ENCODE assay signal across 8 cellular contexts in the genomic region with DNA sequence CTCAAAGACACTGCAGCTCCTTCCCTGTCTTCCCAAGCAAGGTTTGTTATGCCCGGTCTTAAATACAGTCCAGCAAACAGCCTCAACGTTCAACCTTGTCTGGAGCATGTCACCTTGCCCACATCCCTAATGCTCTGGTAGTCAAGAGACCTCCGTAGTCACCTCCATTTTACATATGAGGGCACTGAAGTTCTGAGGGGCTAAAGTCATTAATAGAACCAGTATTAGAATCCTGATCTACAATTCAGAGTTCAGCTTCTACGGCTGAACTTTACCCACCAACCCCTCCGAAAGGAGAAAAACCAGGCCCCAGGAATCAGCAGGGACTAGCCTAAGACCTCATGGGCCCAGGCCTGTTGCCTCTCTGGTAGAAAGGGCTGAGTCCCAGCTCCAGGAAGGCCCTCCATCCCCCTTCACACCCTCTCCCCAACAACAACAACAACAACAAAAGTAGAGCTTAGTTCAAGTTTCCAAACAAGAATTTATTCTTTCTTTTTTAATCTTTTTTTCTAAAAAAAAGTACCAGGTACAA. TPM values are rescaled to one million over a fixed set of nuclear protein-coding genes. Genes with fewer than 3 reads are reported as not detected.
DNase-seq lines count a peak whose midpoint lies in the region; ATAC-seq, FAIRE-seq and TF ChIP-seq lines count a peak whose summit lies in the region.

No MANE protein-coding gene starts in this region.

- no peak for FAIRE-seq in K562 (lab: Jason Lieb, UNC)

- H3K36me3 ChIP-seq in K562 (ENCODE audit: control insufficient read depth, insufficient read depth, low read length) (peaks cover 57% of the 10 kb centered on the region; the same call in 2 of the 3 replicates), right lobe of liver (peaks cover 0 to 66% (median 16%) of the 10 kb centered on the region in 4 donors), tibial artery (peaks cover 47 to 70% (median 63%) of the 10 kb centered on the region in 3 donors)

- no peaks in the 10 kb centered on the region for H3K9me3 Mint-ChIP-seq in activated T-cell treated with anti-CD3 and anti-CD28 coated beads, Interleukin-2, amount 50 U/mL, for 4 hours

- no peak for DNase-seq in activated T-cell treated with anti-CD3 and anti-CD28 coated beads, Interleukin-2, amount 50 U/mL, for 4 hours
- no peak for DNase-seq in activated T-cell treated with anti-CD3 and anti-CD28 coated beads for 4 hours
- no peak for DNase-seq in K562 (ENCODE audit: extremely low read depth in 1 of 4, low spot score in 3 of 4)
- no peak for DNase-seq in right lobe of liver
- no peak for DNase-seq in tibial artery
- DNase-seq in NOMO-1 treated with dmso at 0.1 percent for 144 hours (lab: John Stamatoyannopoulos, UW; ENCODE audit: unreplicated experiment) = no peak
- DNase-seq in GM10248 (ENCODE audit: extremely low spot score) = no peak

- in situ Hi-C loops in K562 (cut with MboI) = no loop called here

- POLR2A ChIA-PET in K562 (lab: Yijun Ruan, JAX) = interaction anchor here (0.6 to 1.7 kb wide), 6 partner anchors 13 to 416 kb away, joined by 3 to 6 read pairs (median 4); a partner anchor contains a TSS
- POLR2A ChIA-PET in GM10248 (lab: Yijun Ruan, JAX) = interaction anchor here (0.8 to 1.3 kb wide), 5 partner anchors 8 to 32 kb away, joined by 3 to 6 read pairs (median 4); a partner anchor contains a TSS

- no peak for TF ChIP-seq EP300 in K562 (IDR thresholded peaks at IDR 0.05; ENCODE audit: low read length)

- peak overlapping the region; percentile 96 for H3K4me2 ChIP-seq in K562 (ENCODE audit: insufficient read depth, low read length)

- TF ChIP-seq POLR2A in K562 (conservative IDR thresholded peaks at IDR 0.05) (no peak), right lobe of liver (IDR thresholded peaks at IDR 0.05) (no peak)

- CTCF ChIA-PET in K562 (lab: Yijun Ruan, JAX; ENCODE audit: low intra/inter-chr PET ratio) (no interaction called here), GM10248 (lab: Yijun Ruan, JAX) (interaction anchor here (0.9 to 6.4 kb wide), 9 partner anchors 10 to 204 kb away, joined by 3 to 28 read pairs (median 7); a partner anchor contains a TSS)

- H3K4me1 Mint-ChIP-seq in activated T-cell treated with anti-CD3 and anti-CD28 coated beads, Interleukin-2, amount 50 U/mL, for 4 hours (ENCODE audit: low read depth) = peaks cover 29% of the 10 kb centered on the region

- H3K4me3 ChIP-seq in K562 = peak overlapping the region; percentile 77; the same call in 1 of the 2 replicates
- peak overlapping the region in 2 of 3 donors; percentile 76 to 94 for H3K4me3 ChIP-seq in right lobe of liver
- peak overlapping the region; percentile 58 to 67 for H3K4me3 ChIP-seq in tibial artery

- 42% methylated on average over 5 of the region's 5 CpGs for WGBS in K562 (ENCODE audit: insufficient coverage, low coverage, missing lambda C conversion rate)
- WGBS in right lobe of liver (ENCODE audit: insufficient coverage, low coverage, low lambda C conversion rate, missing lambda C conversion rate) = 35% methylated on average over 5 of the region's 5 CpGs

- H3K27ac ChIP-seq in K562 (ENCODE audit: extremely low read depth, low read depth, low read length) (peak overlapping the region; percentile 89), right lobe of liver (peak overlapping the region in 2 of 3 donors; percentile 14 to 82), tibial artery (peak overlapping the region; percentile 86)

- ATAC-seq in activated T-cell treated with anti-CD3 and anti-CD28 coated beads, Interleukin-2, amount 50 U/mL, for 4 hours = no peak
- no peak for ATAC-seq in K562
- ATAC-seq in right lobe of liver = no peak
- ATAC-seq in HG02981 (IDR thresholded peaks at IDR 0.05; ENCODE audit: unreplicated experiment) = no peak

- BruUV-seq in K562 (replicated peaks; lab: Mats Ljungman, UMichigan) = no TSS peak

- H3K9ac ChIP-seq in K562 (ENCODE audit: insufficient read depth in 1 of 2, low read depth in 2 of 2, low read length in 2 of 2) = peak overlapping the region; percentile 75 to 93; a peak in 2 of 4 replicates

- H3K27me3 ChIP-seq in K562 (ENCODE audit: control insufficient read depth in 2 of 2, insufficient read depth in 2 of 2, low read length in 2 of 2) = no peaks in the 10 kb centered on the region
- no peaks in the 10 kb centered on the region for H3K27me3 ChIP-seq in right lobe of liver
- no peaks in the 10 kb centered on the region for H3K27me3 ChIP-seq in tibial artery

- H3K79me2 ChIP-seq in K562 (ENCODE audit: control insufficient read depth, insufficient read depth, low read length) = peaks cover 24% of the 10 kb centered on the region

- TF ChIP-seq CTCF in K562 (IDR thresholded peaks at IDR 0.05 in 2 of 3, conservative IDR thresholded peaks at IDR 0.05 in 1 of 3; ENCODE audit: insufficient read depth in 2 of 3, low read depth in 1 of 3, low read length in 3 of 3) = no peak
- no peak for TF ChIP-seq CTCF in right lobe of liver (IDR thresholded peaks at IDR 0.05)
- no peak for TF ChIP-seq CTCF in tibial artery (IDR thresholded peaks at IDR 0.05)
- no peak for TF ChIP-seq CTCF in GM10248 (IDR thresholded peaks at IDR 0.05; ENCODE audit: control extremely low read depth, extremely low read depth, low read depth, missing control alignments)

- no peak for TF ChIP-seq RAD21 in K562 (CRISPR knock-in tag; conservative IDR thresholded peaks at IDR 0.05 in 1 of 2, IDR thresholded peaks at IDR 0.05 in 1 of 2)

- H3K4me3 Mint-ChIP-seq in activated T-cell treated with anti-CD3 and anti-CD28 coated beads, Interleukin-2, amount 50 U/mL, for 4 hours = peak overlapping the region; percentile 99

- peak overlapping the region; percentile 96; the same call in 1 of the 2 replicates for H2AFZ ChIP-seq in K562 (ENCODE audit: low read depth, low read length)

- no peaks in the 10 kb centered on the region for H3K27me3 Mint-ChIP-seq in activated T-cell treated with anti-CD3 and anti-CD28 coated beads, Interleukin-2, amount 50 U/mL, for 4 hours (ENCODE audit: low read depth)

- H3K4me1 ChIP-seq in K562 (replicated peaks in 1 of 2; ENCODE audit: control insufficient read depth in 2 of 2, insufficient read depth in 2 of 2, low read length in 2 of 2) (peaks cover 20 to 27% of the 10 kb centered on the region in 2 experiments; a peak in 4 of 5 replicates), right lobe of liver (peaks cover 0 to 19% (median 5%) of the 10 kb centered on the region in 4 donors), tibial artery (peaks cover 0 to 34% (median 21%) of the 10 kb centered on the region in 4 donors)

- intact Hi-C loops in K562 (cut with micrococcal nuclease) = no loop called here
- intact Hi-C loops in right lobe of liver (cut with DNase I) = no loop called here
- intact Hi-C loops in tibial artery (cut with DNase I; ENCODE audit: low total_unique reads) = no loop called here

- no peaks in the 10 kb centered on the region for H3K9me1 ChIP-seq in K562 (ENCODE audit: control insufficient read depth, insufficient read depth, low read length)

- H4K20me1 ChIP-seq in K562 (replicated peaks; ENCODE audit: control insufficient read depth, insufficient read depth, low read length) = no peaks in the 10 kb centered on the region

- peaks cover 29% of the 10 kb centered on the region for H3K36me3 Mint-ChIP-seq in activated T-cell treated with anti-CD3 and anti-CD28 coated beads, Interleukin-2, amount 50 U/mL, for 4 hours (ENCODE audit: insufficient read depth)

- H3K9me3 ChIP-seq in K562 (replicated peaks; ENCODE audit: control insufficient read depth, insufficient read depth, low read depth, low read length) (no peaks in the 10 kb centered on the region), right lobe of liver (no peaks in the 10 kb centered on the region), tibial artery (no peaks in the 10 kb centered on the region)

RNA-seq across cellular contexts. Expression of a gene that starts 0.8 kb away (rescaled TPM):
- 100 to 1,000 TPM; 270 to 325 (median 289) TPM for total RNA-seq in activated T-cell treated with anti-CD3 and anti-CD28 coated beads, Interleukin-2, amount 50 U/mL, for 4 hours
- 76.3 and 158 TPM in 2 replicates for total RNA-seq in K562 (2011; cell fraction: chromatin; rRNA removed; ENCODE audit: low replicate concordance)
- 104 and 106 TPM in 2 replicates for total RNA-seq in K562 (2011; cell fraction: nucleolus; rRNA removed)
- total RNA-seq in K562 (2011; cell fraction: nucleoplasm; rRNA removed) = 71.8 and 73.3 TPM in 2 replicates
- total RNA-seq in K562 (2014; rRNA removed) (215 and 273 TPM in 2 replicates), K562 (2014; rRNA removed; fragmentation: Illumina TruSeq; extraction: Trizol) (109 and 132 TPM in 2 replicates), K562 (2015; rRNA removed; fragmentation: Illumina TruSeq; extraction: Trizol) (131 and 132 TPM in 2 replicates), K562 (2021) (211 and 214 TPM in 2 replicates), right lobe of liver (100 to 1,000 TPM in 1 of 6 experiments, 10 to 100 TPM in 5; 59.8 to 102 (median 69.3) TPM)
- polyA plus RNA-seq in K562 (2011; rRNA removed) (196 and 209 TPM in 2 replicates), K562 (2014; fragmentation: Illumina TruSeq; extraction: Trizol) (174 and 184 TPM in 2 replicates), K562 (2014; fragmentation: Nextera tagmentation; extraction: Ambion mirVana) (100 to 1,000 TPM; 110 to 125 TPM), K562 (2014; rRNA removed) (220 and 244 TPM in 2 replicates)
- polyA plus RNA-seq in K562 (2011; cell fraction: cytosol; rRNA removed) = 233 and 355 TPM in 2 replicates
- 280 and 299 TPM in 2 replicates for polyA plus RNA-seq in K562 (2011; cell fraction: nucleus; rRNA removed)
- 165 and 193 TPM in 2 replicates for polyA plus RNA-seq in K562 (2012)
- polyA minus RNA-seq in K562 (2011; rRNA and poly(A)+ RNA removed) = 71.8 and 110 TPM in 2 replicates
- 42.0 and 53.1 TPM in 2 replicates for polyA minus RNA-seq in K562 (2011; cell fraction: cytosol; rRNA and poly(A)+ RNA removed)
- 30.8 and 50.8 TPM in 2 replicates for polyA minus RNA-seq in K562 (2011; cell fraction: nucleus; rRNA and poly(A)+ RNA removed)

RNA-seq across cellular contexts. Expression of a gene that starts 7.3 kb away (rescaled TPM):
- 10 to 100 TPM; 29.0 to 29.7 (median 29.1) TPM for total RNA-seq in activated T-cell treated with anti-CD3 and anti-CD28 coated beads, Interleukin-2, amount 50 U/mL, for 4 hours
- total RNA-seq in K562 (2011; cell fraction: chromatin; rRNA removed; ENCODE audit: low replicate concordance) = 32.8 and 68.6 TPM in 2 replicates
- 47.4 and 50.4 TPM in 2 replicates for total RNA-seq in K562 (2011; cell fraction: nucleolus; rRNA removed)
- total RNA-seq in K562 (2011; cell fraction: nucleoplasm; rRNA removed) = 42.5 and 44.3 TPM in 2 replicates
- total RNA-seq in K562 (2014; rRNA removed) = 11.3 and 11.5 TPM in 2 replicates
- total RNA-seq in K562 (2014; rRNA removed; fragmentation: Illumina TruSeq; extraction: Trizol) = 5.4 and 6.7 TPM in 2 replicates
- total RNA-seq in K562 (2015; rRNA removed; fragmentation: Illumina TruSeq; extraction: Trizol) = 5.7 TPM in 2 replicates
- total RNA-seq in K562 (2021) = 13.7 and 15.8 TPM in 2 replicates
- 9.7 and 15.0 TPM in 2 replicates for polyA plus RNA-seq in K562 (2011; rRNA removed)
- polyA plus RNA-seq in K562 (2011; cell fraction: cytosol; rRNA removed) = 14.0 and 17.3 TPM in 2 replicates
- 23.1 and 29.9 TPM in 2 replicates for polyA plus RNA-seq in K562 (2011; cell fraction: nucleus; rRNA removed)
- polyA plus RNA-seq in K562 (2012) = 8.0 and 12.3 TPM in 2 replicates
- 10.1 and 12.2 TPM in 2 replicates for polyA plus RNA-seq in K562 (2014; fragmentation: Illumina TruSeq; extraction: Trizol)
- polyA plus RNA-seq in K562 (2014; fragmentation: Nextera tagmentation; extraction: Ambion mirVana) = 1 to 10 TPM; 5.6 to 5.9 TPM
- 10.2 and 11.1 TPM in 2 replicates for polyA plus RNA-seq in K562 (2014; rRNA removed)
- 13.1 and 13.9 TPM in 2 replicates for polyA minus RNA-seq in K562 (2011; rRNA and poly(A)+ RNA removed)
- 10.6 and 15.7 TPM in 2 replicates for polyA minus RNA-seq in K562 (2011; cell fraction: cytosol; rRNA and poly(A)+ RNA removed)
- polyA minus RNA-seq in K562 (2011; cell fraction: nucleus; rRNA and poly(A)+ RNA removed) = 11.6 and 15.0 TPM in 2 replicates
- 10 to 100 TPM; 11.5 to 18.0 (median 15.6) TPM for total RNA-seq in right lobe of liver

RNA-seq across cellular contexts. Expression of a gene that starts 11.9 kb away (rescaled TPM):
- total RNA-seq in activated T-cell treated with anti-CD3 and anti-CD28 coated beads, Interleukin-2, amount 50 U/mL, for 4 hours = 1 to 10 TPM; 1.8 to 2.8 (median 1.8) TPM
- total RNA-seq in K562 (2011; cell fraction: chromatin; rRNA removed; ENCODE audit: low replicate concordance) = 19.3 and 29.8 TPM in 2 replicates
- 17.8 and 19.2 TPM in 2 replicates for total RNA-seq in K562 (2011; cell fraction: nucleolus; rRNA removed)
- total RNA-seq in K562 (2011; cell fraction: nucleoplasm; rRNA removed) = 17.0 and 19.8 TPM in 2 replicates
- total RNA-seq in K562 (2014; rRNA removed) = 4.2 and 4.7 TPM in 2 replicates
- total RNA-seq in K562 (2014; rRNA removed; fragmentation: Illumina TruSeq; extraction: Trizol) = 2.1 and 2.3 TPM in 2 replicates
- total RNA-seq in K562 (2015; rRNA removed; fragmentation: Illumina TruSeq; extraction: Trizol) = 3.6 and 4.0 TPM in 2 replicates
- total RNA-seq in K562 (2021) = 4.0 and 6.0 TPM in 2 replicates
- polyA plus RNA-seq in K562 (2011; rRNA removed) = 8.0 and 10.2 TPM in 2 replicates
- polyA plus RNA-seq in K562 (2011; cell fraction: cytosol; rRNA removed) = 11.7 and 14.1 TPM in 2 replicates
- 45.1 and 49.8 TPM in 2 replicates for polyA plus RNA-seq in K562 (2011; cell fraction: nucleus; rRNA removed)
- 5.1 and 8.0 TPM in 2 replicates for polyA plus RNA-seq in K562 (2012)
- 4.5 and 6.0 TPM in 2 replicates for polyA plus RNA-seq in K562 (2014; fragmentation: Illumina TruSeq; extraction: Trizol)
- 1 to 10 TPM in 1 of 2 experiments, under 1 TPM in 1; 0.45 to 1.1 TPM for polyA plus RNA-seq in K562 (2014; fragmentation: Nextera tagmentation; extraction: Ambion mirVana)
- polyA plus RNA-seq in K562 (2014; rRNA removed) = 6.4 and 7.0 TPM in 2 replicates
- polyA minus RNA-seq in K562 (2011; rRNA and poly(A)+ RNA removed) = 4.9 and 5.3 TPM in 2 replicates
- polyA minus RNA-seq in K562 (2011; cell fraction: cytosol; rRNA and poly(A)+ RNA removed) = 2.0 and 2.4 TPM in 2 replicates
- 8.8 and 14.0 TPM in 2 replicates for polyA minus RNA-seq in K562 (2011; cell fraction: nucleus; rRNA and poly(A)+ RNA removed)
- total RNA-seq in right lobe of liver = 1 to 10 TPM; 3.7 to 6.9 (median 5.8) TPM

RNA-seq across cellular contexts. Expression of a gene that starts 24.0 kb away (rescaled TPM):
- 10 to 100 TPM; 40.0 to 62.6 (median 54.4) TPM for total RNA-seq in activated T-cell treated with anti-CD3 and anti-CD28 coated beads, Interleukin-2, amount 50 U/mL, for 4 hours
- 129 and 224 TPM in 2 replicates for total RNA-seq in K562 (2011; cell fraction: chromatin; rRNA removed; ENCODE audit: low replicate concordance)
- total RNA-seq in K562 (2011; cell fraction: nucleolus; rRNA removed) = 134 and 157 TPM in 2 replicates
- total RNA-seq in K562 (2011; cell fraction: nucleoplasm; rRNA removed) = 133 and 142 TPM in 2 replicates
- total RNA-seq in K562 (2014; rRNA removed) (27.3 and 30.8 TPM in 2 replicates), K562 (2014; rRNA removed; fragmentation: Illumina TruSeq; extraction: Trizol) (26.4 and 28.3 TPM in 2 replicates), K562 (2015; rRNA removed; fragmentation: Illumina TruSeq; extraction: Trizol) (30.0 and 31.0 TPM in 2 replicates), K562 (2021) (38.4 and 41.2 TPM in 2 replicates), right lobe of liver (1 to 10 TPM; 2.9 to 7.1 (median 4.2) TPM)
- polyA plus RNA-seq in K562 (2011; rRNA removed) (30.4 and 34.6 TPM in 2 replicates), K562 (2014; fragmentation: Illumina TruSeq; extraction: Trizol) (33.3 and 34.4 TPM in 2 replicates), K562 (2014; fragmentation: Nextera tagmentation; extraction: Ambion mirVana) (10 to 100 TPM in 1 of 2 experiments, 1 to 10 TPM in 1; 7.5 to 12.2 TPM), K562 (2014; rRNA removed) (39.0 and 43.9 TPM in 2 replicates)
- polyA plus RNA-seq in K562 (2011; cell fraction: cytosol; rRNA removed) = 27.2 and 33.0 TPM in 2 replicates
- polyA plus RNA-seq in K562 (2011; cell fraction: nucleus; rRNA removed) = 203 and 225 TPM in 2 replicates
- 40.8 and 55.4 TPM in 2 replicates for polyA plus RNA-seq in K562 (2012)
- polyA minus RNA-seq in K562 (2011; rRNA and poly(A)+ RNA removed) = 17.1 and 23.9 TPM in 2 replicates
- 14.3 and 32.8 TPM in 2 replicates for polyA minus RNA-seq in K562 (2011; cell fraction: cytosol; rRNA and poly(A)+ RNA removed)
- polyA minus RNA-seq in K562 (2011; cell fraction: nucleus; rRNA and poly(A)+ RNA removed) = 57.6 and 74.3 TPM in 2 replicates

RNA-seq across cellular contexts. Expression of a gene that starts 31.3 kb away (rescaled TPM):
- 100 to 1,000 TPM; 455 to 543 (median 484) TPM for total RNA-seq in activated T-cell treated with anti-CD3 and anti-CD28 coated beads, Interleukin-2, amount 50 U/mL, for 4 hours
- 216 and 351 TPM in 2 replicates for total RNA-seq in K562 (2011; cell fraction: chromatin; rRNA removed; ENCODE audit: low replicate concordance)
- 188 and 217 TPM in 2 replicates for total RNA-seq in K562 (2011; cell fraction: nucleolus; rRNA removed)
- total RNA-seq in K562 (2011; cell fraction: nucleoplasm; rRNA removed) = 152 and 172 TPM in 2 replicates
- total RNA-seq in K562 (2014; rRNA removed) (192 and 235 TPM in 2 replicates), K562 (2014; rRNA removed; fragmentation: Illumina TruSeq; extraction: Trizol) (199 and 201 TPM in 2 replicates), K562 (2015; rRNA removed; fragmentation: Illumina TruSeq; extraction: Trizol) (199 TPM in 2 replicates), K562 (2021) (232 and 256 TPM in 2 replicates), right lobe of liver (100 to 1,000 TPM; 108 to 159 (median 138) TPM)
- polyA plus RNA-seq in K562 (2011; rRNA removed) (221 and 257 TPM in 2 replicates), K562 (2014; fragmentation: Illumina TruSeq; extraction: Trizol) (209 and 259 TPM in 2 replicates), K562 (2014; fragmentation: Nextera tagmentation; extraction: Ambion mirVana) (10 to 100 TPM in 1 of 2 experiments, 1 to 10 TPM in 1; 7.1 to 15.6 TPM), K562 (2014; rRNA removed) (128 and 140 TPM in 2 replicates)
- 155 and 189 TPM in 2 replicates for polyA plus RNA-seq in K562 (2011; cell fraction: cytosol; rRNA removed)
- 183 and 202 TPM in 2 replicates for polyA plus RNA-seq in K562 (2011; cell fraction: nucleus; rRNA removed)
- 167 and 233 TPM in 2 replicates for polyA plus RNA-seq in K562 (2012)
- 359 and 459 TPM in 2 replicates for polyA minus RNA-seq in K562 (2011; rRNA and poly(A)+ RNA removed)
- 187 and 265 TPM in 2 replicates for polyA minus RNA-seq in K562 (2011; cell fraction: cytosol; rRNA and poly(A)+ RNA removed)
- 78.8 and 118 TPM in 2 replicates for polyA minus RNA-seq in K562 (2011; cell fraction: nucleus; rRNA and poly(A)+ RNA removed)
